ENCODE assay signal across 1 cellular context in the genomic region with DNA sequence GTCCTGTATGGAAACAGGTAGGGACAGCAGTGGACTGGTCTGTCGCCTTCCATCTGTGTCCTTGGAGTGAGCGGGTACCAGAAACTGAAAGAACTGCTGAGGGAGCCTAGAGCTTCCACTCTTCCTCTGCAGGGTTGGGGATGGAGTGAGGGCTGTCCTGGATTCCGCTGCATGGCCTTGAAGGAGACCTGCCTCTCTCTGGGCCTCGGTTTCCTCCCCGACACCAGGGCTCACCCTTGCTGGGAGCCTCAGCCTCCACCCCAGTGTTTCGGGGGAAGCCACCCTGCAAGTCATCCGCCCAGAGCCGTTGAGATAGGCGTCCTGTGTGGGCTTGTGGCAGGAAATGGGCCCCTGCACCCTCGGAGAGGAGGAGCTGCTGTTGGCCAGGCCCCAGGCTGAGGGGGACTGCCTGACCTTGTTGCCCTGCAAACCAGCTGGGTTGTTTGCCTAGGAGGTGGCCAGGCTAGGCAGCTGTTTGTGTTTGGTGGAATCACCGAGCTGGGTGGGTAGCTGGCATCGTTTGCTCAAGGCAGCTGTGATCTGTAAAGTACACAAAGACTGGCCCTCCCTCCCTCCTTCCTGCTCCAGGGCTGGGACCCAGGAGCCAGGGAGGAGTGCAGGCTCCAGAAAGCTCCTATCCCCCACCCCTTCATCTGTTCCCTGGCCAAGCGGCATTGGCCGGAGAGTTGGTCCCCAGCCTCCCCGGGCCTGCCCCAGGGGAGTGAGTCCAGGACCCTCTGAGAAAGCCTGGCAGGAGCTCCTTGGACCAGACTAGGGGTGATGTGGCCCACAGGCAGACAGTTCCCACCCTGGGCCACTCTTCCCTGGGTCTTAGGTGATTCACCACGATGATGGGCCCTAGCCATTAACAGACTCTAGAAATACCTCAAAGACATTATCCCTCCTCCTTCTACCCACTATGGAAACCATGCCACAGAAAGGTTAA.
TF ChIP-seq lines count a peak whose summit lies in the region.

No MANE protein-coding gene starts in this region.

TF ChIP-seq in H1, 55 proteins besides CTCF, POLR2A, EP300 and RAD21:
- TF ChIP-seq NRF1 (IDR thresholded peaks at IDR 0.05; ENCODE audit: low read depth, low read length): no peak
- TF ChIP-seq CBX5 (IDR thresholded peaks at IDR 0.05; ENCODE audit: low read depth, low read length): no peak
- no peak for TF ChIP-seq TBP (IDR thresholded peaks at IDR 0.05; ENCODE audit: low read depth, low read length)
